In genomic region chr6:106114492-106114891, GRCh38 we compare ENCODE assay signal across 8 cellular contexts. TPM values are rescaled to one million over a fixed set of nuclear protein-coding genes. Genes with fewer than 3 reads are reported as not detected.
DNase-seq lines count a peak whose midpoint lies in the region; ATAC-seq, FAIRE-seq and TF ChIP-seq lines count a peak whose summit lies in the region.

No MANE protein-coding gene starts in this region.

- H3K36me3 ChIP-seq in upper lobe of right lung (no peaks in the 10 kb centered on the region), H7 (replicated peaks; ENCODE audit: control insufficient read depth, insufficient read depth, low read length) (no peaks in the 10 kb centered on the region)

- H3K4me3 ChIP-seq in upper lobe of right lung, result no peak overlapping the region
- H3K4me3 ChIP-seq in H7 (ENCODE audit: insufficient read depth, low read depth, low read length), result no peak overlapping the region

- DNase-seq in GM12892 (ENCODE audit: insufficient read length) (no peak), upper lobe of right lung (no peak), urothelium cell line (ENCODE audit: low spot score) (no peak), globus pallidus (ENCODE audit: low spot score) (no peak), H7 (no peak)
- no peak for DNase-seq in activated naive CD8-positive, alpha-beta T cell treated with anti-CD3 and anti-CD28 coated beads, Interleukin-2, amount 10 ng/mL, durations not matched to agents 7 days and 5 days

- no peaks in the 10 kb centered on the region for H3K9me3 ChIP-seq in upper lobe of right lung

- TF ChIP-seq POLR2A in GM12892 (IDR thresholded peaks at IDR 0.05; ENCODE audit: low read depth, low read length), result no peak

- no peaks in the 10 kb centered on the region for H3K27me3 Mint-ChIP-seq in activated naive CD8-positive, alpha-beta T cell treated with anti-CD3 and anti-CD28 coated beads, Interleukin-2, amount 10 ng/mL, durations not matched to agents 7 days and 5 days

- no peak for TF ChIP-seq CTCF in upper lobe of right lung (IDR thresholded peaks at IDR 0.05)

- no peak overlapping the region for H3K4me3 Mint-ChIP-seq in activated naive CD8-positive, alpha-beta T cell treated with anti-CD3 and anti-CD28 coated beads, Interleukin-2, amount 10 ng/mL, durations not matched to agents 7 days and 5 days

- H3K4me1 Mint-ChIP-seq in activated naive CD8-positive, alpha-beta T cell treated with anti-CD3 and anti-CD28 coated beads, Interleukin-2, amount 10 ng/mL, durations not matched to agents 7 days and 5 days, result peaks cover 58% of the 10 kb centered on the region

- H3K27ac ChIP-seq in upper lobe of right lung, result no peak overlapping the region

- peak overlapping the region; percentile 72 for H3K27ac Mint-ChIP-seq in activated naive CD8-positive, alpha-beta T cell treated with anti-CD3 and anti-CD28 coated beads, Interleukin-2, amount 10 ng/mL, durations not matched to agents 7 days and 5 days

- H3K27me3 ChIP-seq in upper lobe of right lung, result no peaks in the 10 kb centered on the region
- no peaks in the 10 kb centered on the region for H3K27me3 ChIP-seq in H7 (ENCODE audit: control insufficient read depth, insufficient read depth, low read length)

- no peaks in the 10 kb centered on the region for H3K4me1 ChIP-seq in upper lobe of right lung

- FAIRE-seq in GM12892 (lab: Jason Lieb, UNC) (peak; percentile 90), urothelium cell line (lab: Jason Lieb, UNC) (no peak)

- H3K9me3 Mint-ChIP-seq in activated naive CD8-positive, alpha-beta T cell treated with anti-CD3 and anti-CD28 coated beads, Interleukin-2, amount 10 ng/mL, durations not matched to agents 7 days and 5 days, result peaks cover 3% of the 10 kb centered on the region

- peak; percentile 70 for ATAC-seq in GM21447 (IDR thresholded peaks at IDR 0.05; ENCODE audit: unreplicated experiment)
- ATAC-seq in HG03521 (IDR thresholded peaks at IDR 0.05; ENCODE audit: unreplicated experiment), result peak; percentile 74
- ATAC-seq in activated naive CD8-positive, alpha-beta T cell treated with anti-CD3 and anti-CD28 coated beads, Interleukin-2, amount 10 ng/mL, durations not matched to agents 7 days and 5 days (ENCODE audit: low read depth), result no peak
- no peak for ATAC-seq in upper lobe of right lung

- H3K36me3 Mint-ChIP-seq in activated naive CD8-positive, alpha-beta T cell treated with anti-CD3 and anti-CD28 coated beads, Interleukin-2, amount 10 ng/mL, durations not matched to agents 7 days and 5 days, result peaks cover 7% of the 10 kb centered on the region

- POLR2A ChIA-PET in activated naive CD8-positive, alpha-beta T cell treated with anti-CD3 and anti-CD28 coated beads, Interleukin-2, amount 10 ng/mL, durations not matched to agents 7 days and 5 days (lab: Charles Lee), result interaction anchor here (1.3 to 1.6 kb wide), 2 partner anchors 15 to 27 kb away, joined by 3 read pairs; no protein-coding TSS in a partner anchor

- intact Hi-C loops in upper lobe of right lung (cut with DNase I), result no loop called here

RNA-seq across cellular contexts. Expression of gene PRDM1, which starts 28.4 kb away (rescaled TPM):
- polyA plus RNA-seq in GM12892 (2012; ENCODE audit: missing spikeins), result 12.7 TPM
- total RNA-seq in activated naive CD8-positive, alpha-beta T cell treated with anti-CD3 and anti-CD28 coated beads, Interleukin-2, amount 10 ng/mL, durations not matched to agents 7 days and 5 days, result 10 to 100 TPM; 20.2 to 21.1 TPM
- 17.5 TPM for total RNA-seq in upper lobe of right lung
- 1.7 and 2.4 TPM in 2 replicates for total RNA-seq in H7 (2014; rRNA removed; shearing (Covaris generic))

Comparison
In these comparisons a context has a peak if more than half of its experiments do, and no peak if none do; other contexts are left out.
1. ATAC-seq: peak in GM21447 (single experiment) and HG03521 (single experiment); none in activated naive CD8-positive, alpha-beta T cell treated with anti-CD3 and anti-CD28 coated beads, Interleukin-2, amount 10 ng/mL, durations not matched to agents 7 days and 5 days (single experiment) and upper lobe of right lung (single experiment).